In the genomic region with DNA sequence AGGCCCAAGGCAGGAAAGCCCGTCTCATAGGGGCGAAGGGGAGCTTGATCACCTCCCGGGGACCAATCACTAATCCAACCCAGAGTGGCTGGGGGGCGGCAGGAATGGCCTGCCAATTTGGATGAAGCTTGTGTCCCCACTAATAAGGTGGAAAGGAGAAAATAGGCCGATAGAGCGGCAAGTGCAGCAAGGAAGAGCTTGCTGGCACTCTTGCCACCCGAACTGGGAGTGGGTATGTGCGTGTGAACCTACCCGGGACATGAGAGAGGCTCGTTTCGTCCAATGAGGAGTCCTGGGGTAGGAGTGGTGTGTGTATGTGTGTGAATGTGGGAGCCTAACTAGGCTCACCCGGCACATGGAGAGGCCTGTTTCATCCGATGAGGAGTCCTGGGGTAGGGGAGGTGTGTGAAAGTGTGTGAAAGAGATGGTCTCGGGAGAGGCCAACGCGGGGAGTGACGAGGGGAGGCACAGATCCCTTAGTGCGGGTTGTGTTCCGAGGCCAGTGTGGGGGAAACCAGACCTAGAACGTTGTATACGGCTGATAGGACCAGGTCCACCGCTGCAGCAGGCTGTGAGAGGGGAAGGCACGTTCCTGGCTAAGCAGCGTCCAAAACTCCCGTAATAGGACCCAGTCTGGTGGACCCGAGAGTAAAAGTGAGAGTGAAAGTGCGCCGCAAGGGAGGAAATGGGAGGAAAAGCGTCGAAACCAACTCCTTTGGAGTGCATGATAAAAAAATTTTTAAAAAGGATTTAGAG, we compare ENCODE assay signal across 1 cellular context.
TF ChIP-seq lines count a peak whose summit lies in the region.

No MANE protein-coding gene starts in this region.

TF ChIP-seq in HCT116, 20 proteins besides CTCF, POLR2A, EP300 and RAD21:
- TF ChIP-seq JUND (IDR thresholded peaks at IDR 0.05) (no peak), ZNF274 (IDR thresholded peaks at IDR 0.05; ENCODE audit: low read depth, low read length) (no peak), SRF (IDR thresholded peaks at IDR 0.05; ENCODE audit: low read depth) (no peak), SIN3A (IDR thresholded peaks at IDR 0.05; ENCODE audit: low read depth) (no peak), EZH2 (IDR thresholded peaks at IDR 0.05) (no peak), EZH2phosphoT487 (IDR thresholded peaks at IDR 0.05; ENCODE audit: borderline replicate concordance) (no peak), ZFX (IDR thresholded peaks at IDR 0.05) (no peak), CEBPB (IDR thresholded peaks at IDR 0.05; ENCODE audit: low read depth) (no peak), CBX3 (IDR thresholded peaks at IDR 0.05; ENCODE audit: low read depth) (no peak), ELF1 (IDR thresholded peaks at IDR 0.05; ENCODE audit: borderline replicate concordance, low read depth) (no peak), POLR2AphosphoS5 (IDR thresholded peaks at IDR 0.05; ENCODE audit: low read depth, low read length) (no peak), YY1 (IDR thresholded peaks at IDR 0.05; ENCODE audit: extremely low read depth, insufficient replicate concordance, low read depth, low read length) (no peak), SP1 (IDR thresholded peaks at IDR 0.05; ENCODE audit: low read depth) (no peak)
- TF ChIP-seq, protein P1, sequence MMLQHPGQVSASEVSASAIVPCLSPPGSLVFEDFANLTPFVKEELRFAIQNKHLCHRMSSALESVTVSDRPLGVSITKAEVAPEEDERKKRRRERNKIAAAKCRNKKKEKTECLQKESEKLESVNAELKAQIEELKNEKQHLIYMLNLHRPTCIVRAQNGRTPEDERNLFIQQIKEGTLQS (IDR thresholded peaks at IDR 0.05), result no peak
- TF ChIP-seq, protein P2, sequence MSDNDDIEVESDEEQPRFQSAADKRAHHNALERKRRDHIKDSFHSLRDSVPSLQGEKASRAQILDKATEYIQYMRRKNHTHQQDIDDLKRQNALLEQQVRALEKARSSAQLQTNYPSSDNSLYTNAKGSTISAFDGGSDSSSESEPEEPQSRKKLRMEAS (IDR thresholded peaks at IDR 0.05), result no peak
- TF ChIP-seq, protein P3, sequence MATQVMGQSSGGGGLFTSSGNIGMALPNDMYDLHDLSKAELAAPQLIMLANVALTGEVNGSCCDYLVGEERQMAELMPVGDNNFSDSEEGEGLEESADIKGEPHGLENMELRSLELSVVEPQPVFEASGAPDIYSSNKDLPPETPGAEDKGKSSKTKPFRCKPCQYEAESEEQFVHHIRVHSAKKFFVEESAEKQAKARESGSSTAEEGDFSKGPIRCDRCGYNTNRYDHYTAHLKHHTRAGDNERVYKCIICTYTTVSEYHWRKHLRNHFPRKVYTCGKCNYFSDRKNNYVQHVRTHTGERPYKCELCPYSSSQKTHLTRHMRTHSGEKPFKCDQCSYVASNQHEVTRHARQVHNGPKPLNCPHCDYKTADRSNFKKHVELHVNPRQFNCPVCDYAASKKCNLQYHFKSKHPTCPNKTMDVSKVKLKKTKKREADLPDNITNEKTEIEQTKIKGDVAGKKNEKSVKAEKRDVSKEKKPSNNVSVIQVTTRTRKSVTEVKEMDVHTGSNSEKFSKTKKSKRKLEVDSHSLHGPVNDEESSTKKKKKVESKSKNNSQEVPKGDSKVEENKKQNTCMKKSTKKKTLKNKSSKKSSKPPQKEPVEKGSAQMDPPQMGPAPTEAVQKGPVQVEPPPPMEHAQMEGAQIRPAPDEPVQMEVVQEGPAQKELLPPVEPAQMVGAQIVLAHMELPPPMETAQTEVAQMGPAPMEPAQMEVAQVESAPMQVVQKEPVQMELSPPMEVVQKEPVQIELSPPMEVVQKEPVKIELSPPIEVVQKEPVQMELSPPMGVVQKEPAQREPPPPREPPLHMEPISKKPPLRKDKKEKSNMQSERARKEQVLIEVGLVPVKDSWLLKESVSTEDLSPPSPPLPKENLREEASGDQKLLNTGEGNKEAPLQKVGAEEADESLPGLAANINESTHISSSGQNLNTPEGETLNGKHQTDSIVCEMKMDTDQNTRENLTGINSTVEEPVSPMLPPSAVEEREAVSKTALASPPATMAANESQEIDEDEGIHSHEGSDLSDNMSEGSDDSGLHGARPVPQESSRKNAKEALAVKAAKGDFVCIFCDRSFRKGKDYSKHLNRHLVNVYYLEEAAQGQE (IDR thresholded peaks at IDR 0.05; ENCODE audit: low read depth), result no peak
